Comparison of ENCODE assay signal across 15 cellular contexts in genomic region chr5:25858019-25858418, GRCh38.
DNase-seq lines count a peak whose midpoint lies in the region; FAIRE-seq and TF ChIP-seq lines count a peak whose summit lies in the region.
"Had no signal": no experiment of that assay in that cellular context is flagged by ENCODE, and none has a peak within 500 bp of the region (broad histone marks: within the 10 kb centered on the region; RNA-seq: fewer than 3 reads in every experiment).

No MANE protein-coding gene starts in this region.

- H3K4me1 ChIP-seq in DOHH2 (ENCODE audit: control insufficient read depth, low read length), result no peaks in the 10 kb centered on the region
- no peaks in the 10 kb centered on the region for H3K4me1 ChIP-seq in iPS DF 6.9 (ENCODE audit: control insufficient read depth, insufficient read depth, low read length)
- H3K4me1 ChIP-seq in mesenchymal stem cell (ENCODE audit: control insufficient read depth, insufficient read depth, low read depth, low read length), result no peaks in the 10 kb centered on the region
- H3K4me1 ChIP-seq: lower lobe of right lung, suprapubic skin had no signal

- H3K4me2 ChIP-seq in DOHH2 (ENCODE audit: low read length) (no peak overlapping the region), mesenchymal stem cell (ENCODE audit: low read length, poor library complexity, severe bottlenecking) (no peak overlapping the region)

- H2BK5ac ChIP-seq in mesenchymal stem cell (ENCODE audit: low read depth, low read length, poor library complexity, severe bottlenecking), result no peak overlapping the region

- no peak overlapping the region for H3K14ac ChIP-seq in mesenchymal stem cell (ENCODE audit: low read length in 2 of 2)

- H3K79me1 ChIP-seq in mesenchymal stem cell (replicated peaks; ENCODE audit: low read length, poor library complexity, severe bottlenecking), result no peaks in the 10 kb centered on the region

- DNase-seq in H7 (peak; percentile 37), OCI-M1 (lab: John Stamatoyannopoulos, UW) (peak; percentile 25), iPS DF 6.9 (ENCODE audit: low read depth, low spot score) (peak; percentile 57), GM19239 (ENCODE audit: insufficient read length, low spot score) (no peak), mesenchymal stem cell (no peak)
- no peak for DNase-seq in stimulated activated CD4-positive, alpha-beta T cell treated with anti-CD3 and anti-CD28 coated beads, Interleukin-15, amount 100 ng/mL, for 24 hours
- DNase-seq: activated naive CD4-positive, alpha-beta T cell; CD8-positive, alpha-beta T cell; effector memory CD4-positive, alpha-beta T cell; GM23248; lower lobe of right lung; NCI-H1092 treated with DMSO at 0.1 percent for 48 hours; T-helper 2 cell had no signal

- no peak overlapping the region for H4K91ac ChIP-seq in mesenchymal stem cell (ENCODE audit: low read length)

- H3K9me3 ChIP-seq in DOHH2 (ENCODE audit: control insufficient read depth, insufficient read depth, low read length) (no peaks in the 10 kb centered on the region), iPS DF 6.9 (ENCODE audit: control insufficient read depth, insufficient read depth, low read length) (no peaks in the 10 kb centered on the region), mesenchymal stem cell (ENCODE audit: control insufficient read depth, low read length) (no peaks in the 10 kb centered on the region)
- H3K9me3 ChIP-seq: lower lobe of right lung had no signal

- no peaks in the 10 kb centered on the region for H3F3A ChIP-seq in DOHH2 (ENCODE audit: control insufficient read depth, insufficient read depth)

- no peak overlapping the region for H2BK12ac ChIP-seq in mesenchymal stem cell (ENCODE audit: low read length in 2 of 2)

- H3K4me3 ChIP-seq in DOHH2 (ENCODE audit: low read length) (no peak overlapping the region), H7 (ENCODE audit: insufficient read depth, low read depth, low read length) (no peak overlapping the region), iPS DF 6.9 (ENCODE audit: low read length) (no peak overlapping the region), mesenchymal stem cell (ENCODE audit: insufficient read depth in 1 of 2, low read depth in 1 of 2, low read length in 2 of 2) (no peak overlapping the region)
- H3K4me3 ChIP-seq: GM23248, lower lobe of right lung, suprapubic skin had no signal

- WGBS in iPS DF 6.9 (ENCODE audit: insufficient coverage, insufficient read length), result no CpG with 5 or more reads among the region's 6 CpGs
- WGBS in mesenchymal stem cell, result 44% methylated on average over 4 of the region's 6 CpGs

- no peak for FAIRE-seq in GM19239 (lab: Jason Lieb, UNC)

- H3K27ac ChIP-seq in DOHH2 (ENCODE audit: low read depth, low read length), result no peak overlapping the region
- no peak overlapping the region for H3K27ac ChIP-seq in iPS DF 6.9 (ENCODE audit: low read length)
- H3K27ac ChIP-seq in mesenchymal stem cell (ENCODE audit: low read length, poor library complexity, severe bottlenecking), result no peak overlapping the region
- H3K27ac ChIP-seq: GM23248, lower lobe of right lung, suprapubic skin had no signal

- no peak overlapping the region for H2AFZ ChIP-seq in mesenchymal stem cell (ENCODE audit: low read depth, low read length)
- H2AFZ ChIP-seq: GM23248 had no signal

- peak; percentile 61 for TF ChIP-seq CTCF in DOHH2 (IDR thresholded peaks at IDR 0.05; ENCODE audit: low read depth, low read length, poor library complexity, severe bottlenecking)

- no peak overlapping the region for H2BK15ac ChIP-seq in mesenchymal stem cell (ENCODE audit: low read depth, poor library complexity, severe bottlenecking)

- H4K20me1 ChIP-seq in DOHH2 (ENCODE audit: control insufficient read depth, insufficient read depth, low read depth, low read length), result no peaks in the 10 kb centered on the region

- H3K79me2 ChIP-seq in DOHH2 (ENCODE audit: control insufficient read depth, low read length), result no peaks in the 10 kb centered on the region

- no peak overlapping the region for H2BK120ac ChIP-seq in mesenchymal stem cell (ENCODE audit: low read depth, low read length)

- no peak overlapping the region for H3K18ac ChIP-seq in mesenchymal stem cell (ENCODE audit: low read depth in 1 of 2, low read length in 2 of 2)

- no peaks in the 10 kb centered on the region for H3K27me3 ChIP-seq in DOHH2 (ENCODE audit: control insufficient read depth, low read length)
- no peaks in the 10 kb centered on the region for H3K27me3 ChIP-seq in H7 (ENCODE audit: control insufficient read depth, insufficient read depth, low read length)
- H3K27me3 ChIP-seq in iPS DF 6.9 (ENCODE audit: control insufficient read depth, insufficient read depth, low read length), result no peaks in the 10 kb centered on the region
- H3K27me3 ChIP-seq in mesenchymal stem cell (ENCODE audit: control insufficient read depth in 1 of 2, insufficient read depth in 1 of 2, low read length in 2 of 2), result no peaks in the 10 kb centered on the region
- H3K27me3 ChIP-seq: suprapubic skin had no signal

- no peaks in the 10 kb centered on the region for H3K36me3 ChIP-seq in DOHH2 (ENCODE audit: control insufficient read depth, low read length)
- no peaks in the 10 kb centered on the region for H3K36me3 ChIP-seq in H7 (replicated peaks; ENCODE audit: control insufficient read depth, insufficient read depth, low read length)
- H3K36me3 ChIP-seq in iPS DF 6.9 (ENCODE audit: control insufficient read depth, insufficient read depth, low read length), result no peaks in the 10 kb centered on the region
- no peaks in the 10 kb centered on the region for H3K36me3 ChIP-seq in mesenchymal stem cell (ENCODE audit: control insufficient read depth in 1 of 2, insufficient read depth in 2 of 2, low read depth in 1 of 2, low read length in 2 of 2)
- H3K36me3 ChIP-seq: lower lobe of right lung, suprapubic skin had no signal

- no peak overlapping the region for H2AK5ac ChIP-seq in mesenchymal stem cell (ENCODE audit: low read length, severe bottlenecking)

- H3K4ac ChIP-seq in mesenchymal stem cell (ENCODE audit: low read depth in 1 of 2, low read length in 2 of 2), result no peak overlapping the region

- H4K8ac ChIP-seq in mesenchymal stem cell (ENCODE audit: low read length), result no peak overlapping the region

- H3K9ac ChIP-seq in mesenchymal stem cell (ENCODE audit: low read length), result no peak overlapping the region
- H3K9ac ChIP-seq: GM23248 had no signal

- H3K23ac ChIP-seq in mesenchymal stem cell (ENCODE audit: low read length in 2 of 2), result no peak overlapping the region

- H3K9me2 ChIP-seq in DOHH2 (replicated peaks; ENCODE audit: control insufficient read depth, low read length), result no peaks in the 10 kb centered on the region

Comparison
In these comparisons a context has a peak if more than half of its experiments do, and no peak if none do; other contexts are left out.
1. DNase-seq: peak in H7 (single experiment), OCI-M1 (single experiment) and iPS DF 6.9 (single experiment); none in GM19239 (single experiment), stimulated activated CD4-positive, alpha-beta T cell treated with anti-CD3 and anti-CD28 coated beads, Interleukin-15, amount 100 ng/mL, for 24 hours (single experiment) and mesenchymal stem cell (single experiment).